In the genomic region with DNA sequence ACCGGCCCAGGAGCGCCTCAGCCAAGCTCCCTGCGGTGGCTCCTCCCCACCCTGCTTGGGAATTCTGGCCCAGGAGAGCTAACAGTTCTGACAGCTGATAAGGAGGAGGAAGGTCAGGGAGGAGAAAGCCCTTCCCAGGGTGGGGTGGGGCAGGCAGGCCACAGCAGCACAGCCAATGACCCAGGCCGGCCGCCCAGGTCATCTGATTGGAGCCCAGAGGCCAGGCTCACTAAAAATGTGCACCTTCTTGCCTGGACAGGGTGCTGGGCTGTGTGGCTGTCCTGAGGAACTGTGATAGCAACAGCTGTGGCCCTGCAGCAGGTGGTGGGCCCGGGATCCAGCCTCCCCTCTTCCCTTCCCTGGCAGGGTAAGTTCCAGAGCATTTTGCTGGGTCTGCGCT, we compare ENCODE assay signal across 24 cellular contexts. TPM values are rescaled to one million over a fixed set of nuclear protein-coding genes. Genes with fewer than 3 reads are reported as not detected.
DNase-seq lines count a peak whose midpoint lies in the region; ATAC-seq and TF ChIP-seq lines count a peak whose summit lies in the region.
"Had no signal": no experiment of that assay in that cellular context is flagged by ENCODE, and none has a peak within 500 bp of the region (broad histone marks: within the 10 kb centered on the region; RNA-seq: fewer than 3 reads in every experiment).

No MANE protein-coding gene starts in this region.

- peak overlapping the region in 1 of 2 experiments; percentile 6 for H3K14ac ChIP-seq in mesenchymal stem cell (ENCODE audit: low read length in 2 of 2)

- H4K20me1 ChIP-seq in PC-9 (ENCODE audit: insufficient read depth): no peaks in the 10 kb centered on the region

- intact Hi-C loops in PC-9 (cut with micrococcal nuclease; ENCODE audit: unreplicated experiment) (loop anchor here (2.0 to 5.0 kb wide), 2 partner anchors 47 to 985 kb away; no protein-coding TSS in a partner anchor), heart left ventricle (cut with DNase I) (no loop called here), upper lobe of right lung (cut with DNase I) (no loop called here), ovary (cut with DNase I) (loop anchor here in 1 of 4 donors (10.0 kb wide), 1 partner anchor 1723 kb away; no protein-coding TSS in a partner anchor)

- WGBS in heart left ventricle, 4 donors: 36 to 47% (median 38%) methylated on average over 3 to 7 of the region's 7 CpGs
- WGBS in mesenchymal stem cell: 68% methylated on average over 7 of the region's 7 CpGs
- 67 to 86% (median 72%) methylated on average over 7 of the region's 7 CpGs for WGBS in ovary, 3 donors

- H3K4me1 Mint-ChIP-seq in naive thymus-derived CD8-positive, alpha-beta T cell: peaks cover under 1 to 3% (median 2%) of the 10 kb centered on the region in 4 donors
- H3K4me1 Mint-ChIP-seq: activated CD4-positive, alpha-beta T cell treated with anti-CD3 and anti-CD28 coated beads for 36 hours had no signal

- H2BK120ac ChIP-seq in mesenchymal stem cell (ENCODE audit: low read depth, low read length): no peak overlapping the region

- peak overlapping the region in 1 of 10 donors; percentile 51 for H3K27ac Mint-ChIP-seq in naive thymus-derived CD8-positive, alpha-beta T cell
- H3K27ac Mint-ChIP-seq: activated CD4-positive, alpha-beta T cell treated with anti-CD3 and anti-CD28 coated beads for 36 hours; IgD-negative memory B cell; memory B cell had no signal

- H2BK12ac ChIP-seq in mesenchymal stem cell (ENCODE audit: low read length in 2 of 2): peak overlapping the region in 1 of 2 experiments; percentile 18

- POLR2A ChIA-PET in PC-9 (lab: Charles Lee; ENCODE audit: unreplicated experiment): interaction anchor here (0.5 to 0.8 kb wide), 2 partner anchors 17 to 48 kb away, joined by 3 to 4 read pairs; a partner anchor contains a TSS
- POLR2A ChIA-PET in naive thymus-derived CD8-positive, alpha-beta T cell (lab: Charles Lee): no interaction called here

- no TSS peak for BruUV-seq in PC-9 (replicated peaks; lab: Mats Ljungman, UMichigan)

- H3K23ac ChIP-seq in mesenchymal stem cell (ENCODE audit: low read length in 2 of 2): no peak overlapping the region

- H3K79me1 ChIP-seq in mesenchymal stem cell (replicated peaks; ENCODE audit: low read length, poor library complexity, severe bottlenecking): no peaks in the 10 kb centered on the region

- H3K4me3 ChIP-seq in PC-9 (no peak overlapping the region), heart left ventricle (peak overlapping the region in 1 of 12 donors; percentile 21), mesenchymal stem cell (ENCODE audit: insufficient read depth in 1 of 2, low read depth in 1 of 2, low read length in 2 of 2) (no peak overlapping the region), upper lobe of right lung (no peak overlapping the region), ovary (no peak overlapping the region)
- H3K4me3 ChIP-seq: gastroesophageal sphincter, GM23248, sigmoid colon, SK-N-MC, testis had no signal

- no peak overlapping the region for H3K9ac ChIP-seq in mesenchymal stem cell (ENCODE audit: low read length)
- H3K9ac ChIP-seq: GM23248 had no signal

- H3K4me2 ChIP-seq in PC-9 (peak overlapping the region; percentile 55), mesenchymal stem cell (ENCODE audit: low read length, poor library complexity, severe bottlenecking) (no peak overlapping the region)

- peak overlapping the region; percentile 4 for H4K91ac ChIP-seq in mesenchymal stem cell (ENCODE audit: low read length)

- no peak overlapping the region for H2BK5ac ChIP-seq in mesenchymal stem cell (ENCODE audit: low read depth, low read length, poor library complexity, severe bottlenecking)

- H3K27me3 Mint-ChIP-seq in naive thymus-derived CD8-positive, alpha-beta T cell: no peaks in the 10 kb centered on the region
- H3K27me3 Mint-ChIP-seq: activated CD4-positive, alpha-beta T cell treated with anti-CD3 and anti-CD28 coated beads for 36 hours had no signal

- H3K27me3 ChIP-seq in PC-9 (ENCODE audit: insufficient read depth, low read depth) (no peaks in the 10 kb centered on the region), heart left ventricle (no peaks in the 10 kb centered on the region), mesenchymal stem cell (ENCODE audit: control insufficient read depth in 1 of 2, insufficient read depth in 1 of 2, low read length in 2 of 2) (peaks cover 9 to 24% of the 10 kb centered on the region in 2 experiments), upper lobe of right lung (no peaks in the 10 kb centered on the region), ovary (no peaks in the 10 kb centered on the region)
- H3K27me3 ChIP-seq: neutrophil, testis had no signal

- TF ChIP-seq CTCF in PC-9 (conservative IDR thresholded peaks at IDR 0.05) (no peak), heart left ventricle (IDR thresholded peaks at IDR 0.05) (no peak), upper lobe of right lung (IDR thresholded peaks at IDR 0.05) (no peak), ovary (IDR thresholded peaks at IDR 0.05) (no peak)

- no peaks in the 10 kb centered on the region for H3K9me2 ChIP-seq in PC-9 (ENCODE audit: insufficient read depth)

- DNase-seq in PC-9 (peak in 1 of 2 experiments; percentile 62), heart left ventricle (peak in 4 of 5 donors; percentile 54 to 70 (median 67)), mesenchymal stem cell (no peak), upper lobe of right lung (no peak), ovary (no peak), NCI-H1417 (lab: John Stamatoyannopoulos, UW) (no peak)
- DNase-seq in naive thymus-derived CD8-positive, alpha-beta T cell: no peak
- DNase-seq: activated CD4-positive, alpha-beta T cell treated with anti-CD3 and anti-CD28 coated beads for 36 hours; activated effector memory CD4-positive, alpha-beta T cell treated with anti-CD3 and anti-CD28 coated beads, Interleukin-2, amount 50 U/mL, for 16 hours; DMS 273 treated with DMSO at 0.1 percent for 48 hours; GM23248; MV-4-11; NCI-H2081 treated with DMSO at 0.1 percent for 48 hours; NCI-H526; sigmoid colon; stimulated activated CD4-positive, alpha-beta T cell treated with anti-CD3 and anti-CD28 coated beads, Interleukin-4, amount 100 ng/mL, for 24 hours; stimulated activated CD8-positive, alpha-beta memory T cell treated with anti-CD3 and anti-CD28 coated beads, Interleukin-4, amount 100 ng/mL, for 48 hours; T1000; testis had no signal

- H3K27ac ChIP-seq in PC-9: no peak overlapping the region
- peak overlapping the region in 10 of 12 donors; percentile 4 to 76 (median 58) for H3K27ac ChIP-seq in heart left ventricle
- no peak overlapping the region for H3K27ac ChIP-seq in mesenchymal stem cell (ENCODE audit: low read length, poor library complexity, severe bottlenecking)
- no peak overlapping the region for H3K27ac ChIP-seq in upper lobe of right lung
- no peak overlapping the region for H3K27ac ChIP-seq in ovary
- H3K27ac ChIP-seq: gastroesophageal sphincter, GM23248, neutrophil, sigmoid colon, SK-N-MC, testis had no signal

- H3F3A ChIP-seq in PC-9 (ENCODE audit: insufficient read depth, low read depth): peaks cover 38% of the 10 kb centered on the region

- H3K36me3 Mint-ChIP-seq in naive thymus-derived CD8-positive, alpha-beta T cell: no peaks in the 10 kb centered on the region
- H3K36me3 Mint-ChIP-seq: IgD-negative memory B cell, memory B cell had no signal

- ATAC-seq in heart left ventricle: peak; percentile 56 to 75 (median 64)
- ATAC-seq in upper lobe of right lung: peak; percentile 62
- ATAC-seq in naive thymus-derived CD8-positive, alpha-beta T cell: no peak
- ATAC-seq: activated CD4-positive, alpha-beta T cell treated with anti-CD3 and anti-CD28 coated beads for 36 hours; gastroesophageal sphincter had no signal

- CTCF ChIA-PET in PC-9 (lab: Charles Lee): no interaction called here

- H3K18ac ChIP-seq in mesenchymal stem cell (ENCODE audit: low read depth in 1 of 2, low read length in 2 of 2): no peak overlapping the region

- no peak overlapping the region for H2AK5ac ChIP-seq in mesenchymal stem cell (ENCODE audit: low read length, severe bottlenecking)

- no peak for TF ChIP-seq POLR2A in heart left ventricle (IDR thresholded peaks at IDR 0.05)
- TF ChIP-seq POLR2A in ovary (IDR thresholded peaks at IDR 0.05): no peak

- no peak for TF ChIP-seq EP300 in ovary (IDR thresholded peaks at IDR 0.05)

- H2BK15ac ChIP-seq in mesenchymal stem cell (ENCODE audit: low read depth, poor library complexity, severe bottlenecking): peak overlapping the region; percentile 3

- H3K9me3 Mint-ChIP-seq in naive thymus-derived CD8-positive, alpha-beta T cell: no peaks in the 10 kb centered on the region
- H3K9me3 Mint-ChIP-seq: IgD-negative memory B cell, memory B cell had no signal

- H2AFZ ChIP-seq in PC-9 (no peak overlapping the region), mesenchymal stem cell (ENCODE audit: low read depth, low read length) (no peak overlapping the region)
- H2AFZ ChIP-seq: GM23248 had no signal

- H3K79me2 ChIP-seq in PC-9 (ENCODE audit: low read depth): no peaks in the 10 kb centered on the region

- H4K8ac ChIP-seq in mesenchymal stem cell (ENCODE audit: low read length): no peak overlapping the region

- no peak overlapping the region for H3K4me3 Mint-ChIP-seq in naive thymus-derived CD8-positive, alpha-beta T cell
- H3K4me3 Mint-ChIP-seq: activated CD4-positive, alpha-beta T cell treated with anti-CD3 and anti-CD28 coated beads for 36 hours; IgD-negative memory B cell; memory B cell had no signal

- no peak overlapping the region for H3K4ac ChIP-seq in mesenchymal stem cell (ENCODE audit: low read depth in 1 of 2, low read length in 2 of 2)

- H3K36me3 ChIP-seq in PC-9 (ENCODE audit: low read depth) (no peaks in the 10 kb centered on the region), heart left ventricle (no peaks in the 10 kb centered on the region), mesenchymal stem cell (ENCODE audit: control insufficient read depth in 1 of 2, insufficient read depth in 2 of 2, low read depth in 1 of 2, low read length in 2 of 2) (no peaks in the 10 kb centered on the region), upper lobe of right lung (no peaks in the 10 kb centered on the region), ovary (no peaks in the 10 kb centered on the region)
- H3K36me3 ChIP-seq: gastroesophageal sphincter, neutrophil, sigmoid colon had no signal

- H3K9me3 ChIP-seq in PC-9 (ENCODE audit: insufficient read depth, low read depth) (no peaks in the 10 kb centered on the region), heart left ventricle (peaks cover 0 to 3% (median 0%) of the 10 kb centered on the region in 12 donors), mesenchymal stem cell (ENCODE audit: control insufficient read depth, low read length) (no peaks in the 10 kb centered on the region), upper lobe of right lung (no peaks in the 10 kb centered on the region), ovary (no peaks in the 10 kb centered on the region)
- H3K9me3 ChIP-seq: gastroesophageal sphincter, neutrophil, sigmoid colon, testis had no signal

- H3K4me1 ChIP-seq in PC-9 (replicated peaks; ENCODE audit: insufficient read depth): peaks cover 40% of the 10 kb centered on the region
- peaks cover 8 to 57% (median 38%) of the 10 kb centered on the region in 12 donors for H3K4me1 ChIP-seq in heart left ventricle
- H3K4me1 ChIP-seq in mesenchymal stem cell (ENCODE audit: control insufficient read depth, insufficient read depth, low read depth, low read length): peaks cover 19% of the 10 kb centered on the region
- peaks cover 28% of the 10 kb centered on the region for H3K4me1 ChIP-seq in upper lobe of right lung
- no peaks in the 10 kb centered on the region for H3K4me1 ChIP-seq in ovary (ENCODE audit: insufficient read depth)
- H3K4me1 ChIP-seq: testis had no signal

RNA-seq across cellular contexts. Expression of a gene that starts 17.2 kb away (rescaled TPM):
- total RNA-seq in PC-9 (2021): 5.2 and 11.2 TPM in 2 replicates
- 10 to 100 TPM in 6 of 9 donors, 1 to 10 TPM in 3; 6.0 to 45.9 (median 11.5) TPM for total RNA-seq in heart left ventricle
- polyA plus RNA-seq in heart left ventricle: 1 to 10 TPM; 5.8 to 8.1 TPM
- polyA plus RNA-seq in mesenchymal stem cell (2013, experiment 1 of 2): 8.0 TPM
- 7.6 TPM for polyA plus RNA-seq in mesenchymal stem cell (2013, experiment 2 of 2)
- 71.7 TPM for total RNA-seq in upper lobe of right lung
- total RNA-seq in ovary: 10 to 100 TPM in 3 of 7 donors, 1 to 10 TPM in 4; 4.6 to 34.5 (median 7.7) TPM
- 1 to 10 TPM; 1.1 to 3.4 TPM for polyA plus RNA-seq in ovary
- total RNA-seq in naive thymus-derived CD8-positive, alpha-beta T cell: 10 to 100 TPM; 14.6 to 17.4 TPM
- polyA plus RNA-seq in naive thymus-derived CD8-positive, alpha-beta T cell: 1 to 10 TPM; 3.7 to 6.5 (median 5.1) TPM

RNA-seq across cellular contexts. Expression of a gene that starts 23.2 kb away (rescaled TPM):
- total RNA-seq in PC-9 (2021): 1.6 and 6.2 TPM in 2 replicates
- total RNA-seq in heart left ventricle: 10 to 100 TPM; 14.3 to 25.8 (median 18.4) TPM
- 10 to 100 TPM; 11.1 to 27.9 TPM for polyA plus RNA-seq in heart left ventricle
- polyA plus RNA-seq in mesenchymal stem cell (2013, experiment 1 of 2): 0.06 TPM
- polyA plus RNA-seq in mesenchymal stem cell (2013, experiment 2 of 2): 0.04 TPM
- 12.7 TPM for total RNA-seq in upper lobe of right lung
- 1 to 10 TPM in 5 of 7 donors, under 1 TPM in 2; 0.81 to 7.9 (median 3.0) TPM for total RNA-seq in ovary
- polyA plus RNA-seq in ovary: 1 to 10 TPM in 1 of 2 donors, under 1 TPM in 1; 0.87 to 1.3 TPM
- total RNA-seq in naive thymus-derived CD8-positive, alpha-beta T cell: 1 to 10 TPM; 4.4 to 4.9 TPM
- 1 to 10 TPM in 1 of 3 donors, under 1 TPM in 2; 0.47 to 2.4 (median 0.57) TPM for polyA plus RNA-seq in naive thymus-derived CD8-positive, alpha-beta T cell
- total RNA-seq: GM23248 had no signal
- polyA plus RNA-seq: GM23248 had no signal

Comparison
In these comparisons a context has a peak if more than half of its experiments do, and no peak if none do; other contexts are left out.
1. DNase-seq: peak in heart left ventricle (4 of 5); none in mesenchymal stem cell (single experiment), upper lobe of right lung (single experiment), ovary (0 of 5), naive thymus-derived CD8-positive, alpha-beta T cell (0 of 10) and NCI-H1417 (0 of 3).
2. H3K27ac ChIP-seq: peak in heart left ventricle (10 of 12); none in PC-9 (single experiment), mesenchymal stem cell (single experiment), upper lobe of right lung (single experiment) and ovary (0 of 2).
3. ATAC-seq: peak in heart left ventricle (4 of 4) and upper lobe of right lung (single experiment); none in naive thymus-derived CD8-positive, alpha-beta T cell (0 of 2).